8 cellular contexts compared by ENCODE assay signal in the genomic region with DNA sequence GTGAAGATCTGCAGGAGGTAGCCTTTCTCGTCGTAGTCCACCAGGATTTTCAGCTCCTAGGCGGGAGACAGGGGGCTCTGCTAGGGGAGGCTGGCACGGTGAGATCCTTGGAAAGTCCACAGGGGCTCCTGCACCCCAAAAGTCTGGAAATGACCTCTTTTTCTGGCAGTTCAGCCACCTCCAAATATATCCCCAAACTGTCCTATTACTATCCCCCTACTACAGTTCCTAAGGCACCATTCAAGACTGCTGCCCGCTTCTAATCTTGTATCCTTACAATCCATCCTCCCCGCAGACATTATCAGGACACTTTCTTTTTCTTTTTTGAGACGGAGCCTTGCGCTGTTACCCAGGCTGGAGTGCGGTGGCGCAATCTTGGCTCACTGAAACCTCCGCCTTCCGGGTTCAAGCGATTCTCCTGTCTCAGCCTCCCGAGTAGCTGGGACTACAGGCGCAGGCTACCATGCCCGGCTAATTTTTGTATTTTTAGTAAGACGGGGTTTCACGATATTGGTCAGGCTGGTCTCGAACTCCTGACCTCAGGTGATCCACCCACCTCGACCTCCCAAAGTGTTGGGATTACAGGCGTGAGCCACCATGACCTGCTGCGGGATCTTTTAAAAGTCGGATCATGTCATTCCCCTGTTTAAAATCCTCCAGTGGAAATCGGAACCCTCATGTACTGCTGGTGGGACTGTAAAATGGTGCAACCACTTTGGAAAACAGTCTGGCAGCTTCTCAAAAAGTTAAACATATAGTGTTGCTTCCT. TPM values are rescaled to one million over a fixed set of nuclear protein-coding genes. Genes with fewer than 3 reads are reported as not detected.
DNase-seq lines count a peak whose midpoint lies in the region; ATAC-seq and TF ChIP-seq lines count a peak whose summit lies in the region.

No MANE protein-coding gene starts in this region.

- no peaks in the 10 kb centered on the region for H3K9me3 ChIP-seq in iPS-18a (ENCODE audit: control insufficient read depth, low read depth, low read length)
- H3K9me3 ChIP-seq in suprapubic skin: no peaks in the 10 kb centered on the region

- no peaks in the 10 kb centered on the region for H3K36me3 Mint-ChIP-seq in T-helper 1 cell treated with Interleukin-12 subunit alpha and Interleukin-12 subunit beta and Interleukin-4 antibody, amounts not matched to agents 30 μg/mL and 1 μg/mL, for 36 hours (ENCODE audit: low read depth)
- H3K36me3 Mint-ChIP-seq in activated B cell treated with CpG ODN at 0.5 μM for 24 hours (ENCODE audit: low read depth): peaks cover 3% of the 10 kb centered on the region

- CTCF ChIA-PET in activated B cell treated with CpG ODN at 0.5 μM for 24 hours (lab: Charles Lee): interaction anchor here (1.3 kb wide), 1 partner anchor 46 kb away, joined by 3 read pairs; no protein-coding TSS in a partner anchor

- no peaks in the 10 kb centered on the region for H3K27me3 ChIP-seq in iPS-18a (ENCODE audit: control insufficient read depth, insufficient read depth, low read length)
- H3K27me3 ChIP-seq in suprapubic skin: no peaks in the 10 kb centered on the region

- H3K9ac ChIP-seq in iPS-18a (ENCODE audit: low read length): peak overlapping the region; percentile 49

- ATAC-seq in activated B cell treated with CpG ODN at 0.5 μM for 24 hours (ENCODE audit: low read depth): no peak

- H3K27ac ChIP-seq in iPS-18a (ENCODE audit: low read length): no peak overlapping the region
- H3K27ac ChIP-seq in suprapubic skin: peak overlapping the region; percentile 48

- intact Hi-C loops in activated B cell treated with CpG ODN at 0.5 μM for 24 hours (cut with micrococcal nuclease): loop anchor here (1.0 to 10.0 kb wide), 6 partner anchors 37 to 385 kb away; a partner anchor contains a TSS

- 75% methylated on average over 24 of the region's 24 CpGs for WGBS in suprapubic skin

- no peak for TF ChIP-seq POLR2A in suprapubic skin (IDR thresholded peaks at IDR 0.05)

- H3K4me3 ChIP-seq in iPS-18a (ENCODE audit: low read length) (peak overlapping the region; percentile 78), suprapubic skin (peak overlapping the region; percentile 61)

- DNase-seq in T-helper 1 cell (no peak), activated B cell treated with CpG ODN at 0.5 μM for 24 hours (no peak), suprapubic skin (ENCODE audit: low spot score in 2 of 2) (no peak), NAMALWA (ENCODE audit: low spot score) (no peak), NCI-H748 treated with DMSO at 0.1 percent for 48 hours (lab: John Stamatoyannopoulos, UW) (no peak)
- DNase-seq in activated effector memory CD4-positive, alpha-beta T cell treated with anti-CD3 and anti-CD28 coated beads, Interleukin-2, amount 50 U/mL, for 16 hours: no peak

- H3K4me1 Mint-ChIP-seq in T-helper 1 cell treated with Interleukin-12 subunit alpha and Interleukin-12 subunit beta and Interleukin-4 antibody, amounts not matched to agents 30 μg/mL and 1 μg/mL, for 36 hours (ENCODE audit: low read depth): peaks cover 10% of the 10 kb centered on the region
- H3K4me1 Mint-ChIP-seq in activated B cell treated with CpG ODN at 0.5 μM for 24 hours: peaks cover 15% of the 10 kb centered on the region

- H3K27me3 Mint-ChIP-seq in T-helper 1 cell treated with Interleukin-12 subunit alpha and Interleukin-12 subunit beta and Interleukin-4 antibody, amounts not matched to agents 30 μg/mL and 1 μg/mL, for 36 hours (ENCODE audit: low read depth): no peaks in the 10 kb centered on the region
- H3K27me3 Mint-ChIP-seq in activated B cell treated with CpG ODN at 0.5 μM for 24 hours: no peaks in the 10 kb centered on the region

- H3K4me3 Mint-ChIP-seq in T-helper 1 cell treated with Interleukin-12 subunit alpha and Interleukin-12 subunit beta and Interleukin-4 antibody, amounts not matched to agents 30 μg/mL and 1 μg/mL, for 36 hours: peak overlapping the region; percentile 93
- H3K4me3 Mint-ChIP-seq in activated B cell treated with CpG ODN at 0.5 μM for 24 hours: peak overlapping the region; percentile 97

- H3K4me1 ChIP-seq in iPS-18a (ENCODE audit: control insufficient read depth, low read depth, low read length) (no peaks in the 10 kb centered on the region), suprapubic skin (peaks cover 12% of the 10 kb centered on the region)

- no peak for TF ChIP-seq EP300 in suprapubic skin (IDR thresholded peaks at IDR 0.05)

- H3K9me3 Mint-ChIP-seq in T-helper 1 cell treated with Interleukin-12 subunit alpha and Interleukin-12 subunit beta and Interleukin-4 antibody, amounts not matched to agents 30 μg/mL and 1 μg/mL, for 36 hours: no peaks in the 10 kb centered on the region
- no peaks in the 10 kb centered on the region for H3K9me3 Mint-ChIP-seq in activated B cell treated with CpG ODN at 0.5 μM for 24 hours

- no peak for TF ChIP-seq CTCF in activated B cell treated with CpG ODN at 0.5 μM for 24 hours (IDR thresholded peaks at IDR 0.05)
- TF ChIP-seq CTCF in suprapubic skin (IDR thresholded peaks at IDR 0.05): no peak

- no peaks in the 10 kb centered on the region for H3K36me3 ChIP-seq in iPS-18a (ENCODE audit: control insufficient read depth, low read depth, low read length)
- H3K36me3 ChIP-seq in suprapubic skin: no peaks in the 10 kb centered on the region

- POLR2A ChIA-PET in activated B cell treated with CpG ODN at 0.5 μM for 24 hours (lab: Charles Lee): interaction anchor here (0.5 to 1.7 kb wide), 3 partner anchors 40 to 780 kb away, joined by 4 to 9 read pairs (median 4); no protein-coding TSS in a partner anchor

- peak overlapping the region; percentile 77 for H3K27ac Mint-ChIP-seq in T-helper 1 cell treated with Interleukin-12 subunit alpha and Interleukin-12 subunit beta and Interleukin-4 antibody, amounts not matched to agents 30 μg/mL and 1 μg/mL, for 36 hours
- peak overlapping the region; percentile 88 for H3K27ac Mint-ChIP-seq in activated B cell treated with CpG ODN at 0.5 μM for 24 hours

RNA-seq across cellular contexts. Expression of a gene that starts 18.5 kb away (rescaled TPM):
- total RNA-seq in activated B cell treated with CpG ODN at 0.5 μM for 24 hours (not detected in 2 replicates), suprapubic skin (1 to 10 TPM in 1 of 4 donors, not detected in 3; 1.4 TPM)

RNA-seq across cellular contexts. Expression of a gene that starts 36.4 kb away (rescaled TPM):
- total RNA-seq in activated B cell treated with CpG ODN at 0.5 μM for 24 hours (36.0 and 40.3 TPM in 2 replicates), suprapubic skin (10 to 100 TPM; 13.1 to 23.1 (median 19.5) TPM)

RNA-seq across cellular contexts. Expression of a gene that starts 46.7 kb away (rescaled TPM):
- total RNA-seq in activated B cell treated with CpG ODN at 0.5 μM for 24 hours: 133 and 142 TPM in 2 replicates
- total RNA-seq in suprapubic skin: 10 to 100 TPM in 3 of 4 donors, 1 to 10 TPM in 1; 6.6 to 20.4 (median 17.5) TPM

RNA-seq across cellular contexts. Expression of a gene that starts 48.4 kb away (rescaled TPM):
- total RNA-seq in activated B cell treated with CpG ODN at 0.5 μM for 24 hours (35.9 and 40.2 TPM in 2 replicates), suprapubic skin (100 to 1,000 TPM in 1 of 4 donors, 10 to 100 TPM in 3; 44.7 to 102 (median 68.4) TPM)
